ENCODE assay signal across 17 cellular contexts in genomic region chr2:26011609-26011989, GRCh38. TPM values are rescaled to one million over a fixed set of nuclear protein-coding genes. Genes with fewer than 3 reads are reported as not detected.
DNase-seq lines count a peak whose midpoint lies in the region; ATAC-seq and TF ChIP-seq lines count a peak whose summit lies in the region.
"Had no signal": no experiment of that assay in that cellular context is flagged by ENCODE, and none has a peak within 500 bp of the region (broad histone marks: within the 10 kb centered on the region; RNA-seq: fewer than 3 reads in every experiment).

No MANE protein-coding gene starts in this region.

- ATAC-seq in HCT116 = no peak
- ATAC-seq in body of pancreas = peak; percentile 59
- ATAC-seq in lung (ENCODE audit: insufficient read depth, low FRiP score) = peak; percentile 23
- ATAC-seq in HG03521 (IDR thresholded peaks at IDR 0.05; ENCODE audit: unreplicated experiment) = no peak
- no peak for ATAC-seq in left colon
- ATAC-seq: activated CD4-positive, CD25-positive, alpha-beta regulatory T cell treated with anti-CD3 and anti-CD28 coated beads, Interleukin-2, amount 50 U/mL, for 24 hours had no signal

- H2AFZ ChIP-seq in HCT116 (ENCODE audit: low read depth, low read length, poor library complexity, severe bottlenecking) = no peak overlapping the region
- no peak overlapping the region for H2AFZ ChIP-seq in smooth muscle cell (ENCODE audit: low read depth)

- H3K79me2 ChIP-seq in HCT116 (ENCODE audit: insufficient read depth, low read length) (no peaks in the 10 kb centered on the region), smooth muscle cell (ENCODE audit: low read depth) (no peaks in the 10 kb centered on the region)

- H3K4me1 ChIP-seq in HCT116 (ENCODE audit: control insufficient read depth in 1 of 2, insufficient read depth in 2 of 2, low read length in 2 of 2) = peaks cover 44 to 53% of the 10 kb centered on the region in 2 experiments
- peaks cover 21% of the 10 kb centered on the region for H3K4me1 ChIP-seq in body of pancreas
- H3K4me1 ChIP-seq in lung (ENCODE audit: control insufficient read depth in 2 of 2, insufficient read depth in 2 of 2, low read length in 2 of 2) = peaks cover 0 to 11% of the 10 kb centered on the region in 2 donors
- H3K4me1 ChIP-seq in smooth muscle cell (ENCODE audit: low read depth) = peaks cover 15% of the 10 kb centered on the region
- H3K4me1 ChIP-seq: uterus had no signal

- peak overlapping the region; percentile 65 for H3K4me2 ChIP-seq in HCT116 (ENCODE audit: low read length)
- peak overlapping the region; percentile 60 for H3K4me2 ChIP-seq in smooth muscle cell

- H4K20me1 ChIP-seq in HCT116 (ENCODE audit: insufficient read depth) (no peaks in the 10 kb centered on the region), smooth muscle cell (ENCODE audit: low read depth) (no peaks in the 10 kb centered on the region)

- peaks cover 4% of the 10 kb centered on the region for H3F3A ChIP-seq in smooth muscle cell (ENCODE audit: low read depth)

- BruUV-seq in HCT116 (replicated peaks; lab: Mats Ljungman, UMichigan) = no TSS peak

- CTCF ChIA-PET in HCT116 (lab: Charles Lee) = interaction anchor here (1.5 kb wide), 1 partner anchor 20 kb away, joined by 6 read pairs; no protein-coding TSS in a partner anchor

- TF ChIP-seq RAD21 in HCT116 (IDR thresholded peaks at IDR 0.05; ENCODE audit: low read depth) = no peak

- peak overlapping the region; percentile 60 for H3K27ac ChIP-seq in HCT116 (ENCODE audit: low read depth, low read length)
- peak overlapping the region; percentile 58 to 80 (median 66) for H3K27ac ChIP-seq in body of pancreas
- peak overlapping the region in 1 of 2 donors; percentile 50 for H3K27ac ChIP-seq in lung (ENCODE audit: low read depth in 1 of 2, low read length in 1 of 2)
- H3K27ac ChIP-seq in smooth muscle cell (ENCODE audit: low read depth) = peak overlapping the region; percentile 79
- H3K27ac ChIP-seq: uterus had no signal

- peak overlapping the region; percentile 35 for H3K9ac ChIP-seq in HCT116 (ENCODE audit: low read length)
- no peak overlapping the region for H3K9ac ChIP-seq in smooth muscle cell (ENCODE audit: low read depth)

- intact Hi-C loops in HCT116 (cut with micrococcal nuclease) (no loop called here), body of pancreas (cut with DNase I) (no loop called here), left colon (cut with DNase I, micrococcal nuclease) (no loop called here)

- no peaks in the 10 kb centered on the region for H3K27me3 ChIP-seq in HCT116 (ENCODE audit: insufficient read depth, low read length)
- no peaks in the 10 kb centered on the region for H3K27me3 ChIP-seq in body of pancreas
- H3K27me3 ChIP-seq in lung (ENCODE audit: control insufficient read depth, insufficient read depth) = no peaks in the 10 kb centered on the region
- H3K27me3 ChIP-seq in smooth muscle cell (ENCODE audit: low read depth) = no peaks in the 10 kb centered on the region
- H3K27me3 ChIP-seq: uterus had no signal

- DNase-seq in HCT116 (ENCODE audit: low read depth, low spot score) (no peak), body of pancreas (peak in 1 of 4 donors; percentile 33), lung (ENCODE audit: low spot score) (no peak), smooth muscle cell (lab: John Stamatoyannopoulos, UW; ENCODE audit: unreplicated experiment) (no peak), NCI-H146 treated with DMSO at 0.1 percent for 48 hours (lab: John Stamatoyannopoulos, UW; ENCODE audit: unreplicated experiment) (no peak), NCI-H1417 (lab: John Stamatoyannopoulos, UW) (no peak), left colon (no peak)
- DNase-seq: activated T-cell treated with anti-CD3 and anti-CD28 coated beads, Interleukin-2, amount 50 U/mL, for 1 hour; CD4-positive, alpha-beta T cell; NCI-H1105; NCI-H446; OCI-M1; stimulated activated CD8-positive, alpha-beta memory T cell treated with anti-CD3 and anti-CD28 coated beads, Interleukin-4, amount 100 ng/mL, for 48 hours; T-helper 1 cell; uterus had no signal

- H3K9me2 ChIP-seq in HCT116 (ENCODE audit: insufficient read depth) = no peaks in the 10 kb centered on the region

- POLR2A ChIA-PET in HCT116 (lab: Charles Lee) = interaction anchor here (0.8 to 1.3 kb wide), 2 partner anchors 12 to 14 kb away, joined by 4 to 7 read pairs; no protein-coding TSS in a partner anchor

- H3K9me3 ChIP-seq in HCT116 (ENCODE audit: control insufficient read depth in 1 of 2, insufficient read depth in 1 of 2, low read depth in 1 of 2, low read length in 2 of 2) (no peaks in the 10 kb centered on the region), body of pancreas (no peaks in the 10 kb centered on the region), lung (ENCODE audit: control insufficient read depth in 2 of 2, insufficient read depth in 1 of 2, low read length in 1 of 2) (peaks cover 0 to 2% of the 10 kb centered on the region in 2 donors), smooth muscle cell (replicated peaks; ENCODE audit: low read depth) (no peaks in the 10 kb centered on the region)
- H3K9me3 ChIP-seq: uterus had no signal

- 54 to 67% methylated on average over 6 of the region's 6 CpGs for WGBS in body of pancreas, 2 donors
- 47 to 50% methylated on average over 6 of the region's 6 CpGs for WGBS in lung, 2 donors
- WGBS in smooth muscle cell (ENCODE audit: low lambda C conversion rate) = 61% methylated on average over 6 of the region's 6 CpGs

- TF ChIP-seq CTCF in HCT116 (IDR thresholded peaks at IDR 0.05 in 2 of 3, conservative IDR thresholded peaks at IDR 0.05 in 1 of 3; ENCODE audit: borderline replicate concordance in 1 of 3, insufficient read depth in 1 of 3, low read depth in 2 of 3, low read length in 2 of 3) (no peak), body of pancreas (IDR thresholded peaks at IDR 0.05) (no peak), lung (IDR thresholded peaks at IDR 0.05; ENCODE audit: control extremely low read depth, extremely low read depth) (no peak), smooth muscle cell (IDR thresholded peaks at IDR 0.05; ENCODE audit: borderline replicate concordance, insufficient read depth, poor library complexity, severe bottlenecking) (no peak)

- TF ChIP-seq POLR2A in HCT116 (IDR thresholded peaks at IDR 0.05; ENCODE audit: borderline replicate concordance, extremely low read depth, insufficient read depth, insufficient read length) (no peak), body of pancreas (IDR thresholded peaks at IDR 0.05) (peak in 1 of 3 donors; percentile 20)

- H3K4me3 ChIP-seq in HCT116 (replicated peaks in 1 of 2; ENCODE audit: low read depth in 1 of 2, low read length in 2 of 2) = peak overlapping the region in 1 of 2 experiments; percentile 33; a peak in 3 of 4 replicates
- no peak overlapping the region for H3K4me3 ChIP-seq in body of pancreas
- H3K4me3 ChIP-seq in lung = no peak overlapping the region
- H3K4me3 ChIP-seq in smooth muscle cell = no peak overlapping the region
- H3K4me3 ChIP-seq: uterus had no signal

- H3K36me3 ChIP-seq in HCT116 (ENCODE audit: control insufficient read depth in 1 of 2, insufficient read depth in 2 of 2, low read length in 2 of 2) (no peaks in the 10 kb centered on the region), body of pancreas (replicated peaks in 1 of 2; ENCODE audit: insufficient read depth in 1 of 2, low read depth in 2 of 2) (no peaks in the 10 kb centered on the region), lung (ENCODE audit: control insufficient read depth in 2 of 2, insufficient read depth in 2 of 2, low read length in 2 of 2) (no peaks in the 10 kb centered on the region), smooth muscle cell (ENCODE audit: low read depth) (no peaks in the 10 kb centered on the region)
- H3K36me3 ChIP-seq: uterus had no signal

- RAD21 ChIA-PET in HCT116 (lab: Charles Lee; ENCODE audit: low non-redundant PET in 1 of 2, low total read pairs in 2 of 2, uncharacterized antibody in 2 of 2, unreplicated experiment in 2 of 2) = interaction anchor here (0.6 kb wide), 2 partner anchors 8 to 58 kb away, joined by 3 to 4 read pairs; no protein-coding TSS in a partner anchor

TF ChIP-seq in HCT116, 20 proteins besides CTCF, POLR2A, EP300 and RAD21 (continues in another document):
- TF ChIP-seq EZH2 (IDR thresholded peaks at IDR 0.05) (no peak), ELF1 (IDR thresholded peaks at IDR 0.05; ENCODE audit: borderline replicate concordance, low read depth) (no peak), CBX3 (IDR thresholded peaks at IDR 0.05; ENCODE audit: low read depth) (no peak), CEBPB (IDR thresholded peaks at IDR 0.05; ENCODE audit: low read depth) (no peak), ZFX (IDR thresholded peaks at IDR 0.05) (no peak)

RNA-seq across cellular contexts. Expression of gene RAB10, which starts 22.3 kb away (rescaled TPM):
- total RNA-seq in HCT116 (2021; ENCODE audit: unreplicated experiment) (167 TPM), body of pancreas (100 to 1,000 TPM in 1 of 2 donors, 10 to 100 TPM in 1; 41.5 to 115 TPM), lung (100 to 1,000 TPM in 1 of 2 donors, 10 to 100 TPM in 1; 86.0 to 149 TPM), smooth muscle cell (121 and 149 TPM in 2 replicates), left colon (100 to 1,000 TPM; 171 to 173 TPM)
- polyA plus RNA-seq in HCT116 (2012) = 107 and 113 TPM in 2 replicates
- polyA plus RNA-seq in lung (10 to 100 TPM; 37.6 to 84.5 TPM), smooth muscle cell (101 and 111 TPM in 2 replicates)

RNA-seq across cellular contexts. Expression of gene KIF3C, which starts 29.3 kb away (rescaled TPM):
- total RNA-seq in HCT116 (2021; ENCODE audit: unreplicated experiment) = 5.4 TPM
- 4.6 and 6.3 TPM in 2 replicates for polyA plus RNA-seq in HCT116 (2012)
- 1 to 10 TPM in 1 of 2 donors, under 1 TPM in 1; 0.99 to 3.1 TPM for total RNA-seq in body of pancreas
- total RNA-seq in lung = 1 to 10 TPM; 6.2 TPM
- 1 to 10 TPM; 1.1 to 2.2 TPM for polyA plus RNA-seq in lung
- total RNA-seq in smooth muscle cell = 13.0 and 14.7 TPM in 2 replicates
- 18.9 and 21.2 TPM in 2 replicates for polyA plus RNA-seq in smooth muscle cell
- total RNA-seq in left colon = 1 to 10 TPM; 2.0 to 2.3 TPM

Comparison
In these comparisons a context has a peak if more than half of its experiments do, and no peak if none do; other contexts are left out.
1. ATAC-seq: peak in body of pancreas (single experiment) and lung (single experiment); none in HCT116 (single experiment), HG03521 (single experiment) and left colon (single experiment).